ENCODE assay signal across 8 cellular contexts in genomic region chr6:2749972-2750600, GRCh38. TPM values are rescaled to one million over a fixed set of nuclear protein-coding genes. Genes with fewer than 3 reads are reported as not detected.
A peak's percentile ranks its signal among the peaks of the same experiment; 100 is the strongest.
DNase-seq lines count a peak whose midpoint lies in the region; ATAC-seq and TF ChIP-seq lines count a peak whose summit lies in the region.

No MANE protein-coding gene starts in this region.

- H3K9me3 Mint-ChIP-seq in activated naive CD8-positive, alpha-beta T cell treated with anti-CD3 and anti-CD28 coated beads, Interleukin-2, amount 10 ng/mL, durations not matched to agents 7 days and 5 days: peaks cover 1% of the 10 kb centered on the region

- no peak for TF ChIP-seq POLR2A in sigmoid colon (IDR thresholded peaks at IDR 0.05)

- POLR2A ChIA-PET in activated naive CD8-positive, alpha-beta T cell treated with anti-CD3 and anti-CD28 coated beads, Interleukin-2, amount 10 ng/mL, durations not matched to agents 7 days and 5 days (lab: Charles Lee): no interaction called here

- no peak overlapping the region for H3K27ac Mint-ChIP-seq in activated naive CD8-positive, alpha-beta T cell treated with anti-CD3 and anti-CD28 coated beads, Interleukin-2, amount 10 ng/mL, durations not matched to agents 7 days and 5 days

- no peaks in the 10 kb centered on the region for H3K36me3 Mint-ChIP-seq in activated naive CD8-positive, alpha-beta T cell treated with anti-CD3 and anti-CD28 coated beads, Interleukin-2, amount 10 ng/mL, durations not matched to agents 7 days and 5 days

- no peaks in the 10 kb centered on the region for H3K27me3 ChIP-seq in heart right ventricle
- H3K27me3 ChIP-seq in sigmoid colon: no peaks in the 10 kb centered on the region

- no peak overlapping the region for H3K4me3 ChIP-seq in Jurkat, Clone E6-1 (ENCODE audit: low read length)
- H3K4me3 ChIP-seq in heart right ventricle (peak overlapping the region in 6 of 10 donors; percentile 16 to 42 (median 28)), sigmoid colon (no peak overlapping the region)

- peak; percentile 20 for DNase-seq in COLO668 (lab: John Stamatoyannopoulos, UW; ENCODE audit: unreplicated experiment)
- peak; percentile 77 for DNase-seq in Jurkat, Clone E6-1 (ENCODE audit: low read depth, low spot score)
- DNase-seq in activated naive CD8-positive, alpha-beta T cell treated with anti-CD3 and anti-CD28 coated beads, Interleukin-2, amount 10 ng/mL, durations not matched to agents 7 days and 5 days: peak; percentile 64
- DNase-seq in heart right ventricle: peak; percentile 46 to 60
- DNase-seq in sigmoid colon: no peak

- peak overlapping the region; percentile 2 for H3K4me3 Mint-ChIP-seq in activated naive CD8-positive, alpha-beta T cell treated with anti-CD3 and anti-CD28 coated beads, Interleukin-2, amount 10 ng/mL, durations not matched to agents 7 days and 5 days

- H3K4me1 Mint-ChIP-seq in activated naive CD8-positive, alpha-beta T cell treated with anti-CD3 and anti-CD28 coated beads, Interleukin-2, amount 10 ng/mL, durations not matched to agents 7 days and 5 days: peaks cover 8% of the 10 kb centered on the region

- H3K27ac ChIP-seq in heart right ventricle (no peak overlapping the region), sigmoid colon (no peak overlapping the region)

- H3K9me3 ChIP-seq in heart right ventricle (no peaks in the 10 kb centered on the region), sigmoid colon (no peaks in the 10 kb centered on the region)

- WGBS in heart right ventricle, 2 donors: 6 to 10% methylated on average over 11 of the region's 11 CpGs
- WGBS in sigmoid colon, 2 donors: 3 to 10% methylated on average over 11 of the region's 11 CpGs

- H3K27me3 Mint-ChIP-seq in activated naive CD8-positive, alpha-beta T cell treated with anti-CD3 and anti-CD28 coated beads, Interleukin-2, amount 10 ng/mL, durations not matched to agents 7 days and 5 days: peaks cover 40% of the 10 kb centered on the region

- intact Hi-C loops in heart right ventricle (cut with DNase I): loop anchor here in 4 of 10 donors (5.0 to 10.0 kb wide), 3 partner anchors 115 to 1153 kb away; no protein-coding TSS in a partner anchor
- intact Hi-C loops in sigmoid colon (cut with DNase I): loop anchor here (1.0 to 10.0 kb wide), 2 partner anchors 115 to 1154 kb away; no protein-coding TSS in a partner anchor

- peak; percentile 82 to 93 (median 90) for TF ChIP-seq CTCF in heart right ventricle (IDR thresholded peaks at IDR 0.05)
- TF ChIP-seq CTCF in sigmoid colon (IDR thresholded peaks at IDR 0.05): peak; percentile 63 to 80 (median 65)

- no peak for TF ChIP-seq EP300 in sigmoid colon (IDR thresholded peaks at IDR 0.05)

- ATAC-seq in SK-N-SH treated with all-trans-retinoic acid at 6 μM for 48 hours (peak; percentile 82), heart right ventricle (peak in 4 of 8 donors; percentile 33 to 58 (median 44)), HG03097 (IDR thresholded peaks at IDR 0.05; ENCODE audit: low FRiP score, unreplicated experiment) (no peak), GM18867 (IDR thresholded peaks at IDR 0.05; ENCODE audit: unreplicated experiment) (no peak)
- ATAC-seq in activated naive CD8-positive, alpha-beta T cell treated with anti-CD3 and anti-CD28 coated beads, Interleukin-2, amount 10 ng/mL, durations not matched to agents 7 days and 5 days (ENCODE audit: low read depth): peak; percentile 52

- H3K4me1 ChIP-seq in heart right ventricle (peaks cover 0 to 24% (median 14%) of the 10 kb centered on the region in 9 donors), sigmoid colon (peaks cover 0 to 4% (median 0%) of the 10 kb centered on the region in 4 donors)

- H3K36me3 ChIP-seq in heart right ventricle: no peaks in the 10 kb centered on the region
- H3K36me3 ChIP-seq in sigmoid colon: no peaks in the 10 kb centered on the region

TF ChIP-seq in SK-N-SH treated with all-trans-retinoic acid at 6 μM for 48 hours, 23 proteins besides CTCF, POLR2A, EP300 and RAD21:
- TF ChIP-seq SNAI2 (CRISPR knock-in tag; IDR thresholded peaks at IDR 0.05) (no peak), CSRNP3 (CRISPR knock-in tag; IDR thresholded peaks at IDR 0.05) (no peak), RARB (CRISPR knock-in tag; IDR thresholded peaks at IDR 0.05) (no peak), BACH2 (CRISPR knock-in tag; IDR thresholded peaks at IDR 0.05; ENCODE audit: borderline replicate concordance) (no peak), ZNF70 (CRISPR knock-in tag; IDR thresholded peaks at IDR 0.05) (no peak)
- TF ChIP-seq, protein P1, sequence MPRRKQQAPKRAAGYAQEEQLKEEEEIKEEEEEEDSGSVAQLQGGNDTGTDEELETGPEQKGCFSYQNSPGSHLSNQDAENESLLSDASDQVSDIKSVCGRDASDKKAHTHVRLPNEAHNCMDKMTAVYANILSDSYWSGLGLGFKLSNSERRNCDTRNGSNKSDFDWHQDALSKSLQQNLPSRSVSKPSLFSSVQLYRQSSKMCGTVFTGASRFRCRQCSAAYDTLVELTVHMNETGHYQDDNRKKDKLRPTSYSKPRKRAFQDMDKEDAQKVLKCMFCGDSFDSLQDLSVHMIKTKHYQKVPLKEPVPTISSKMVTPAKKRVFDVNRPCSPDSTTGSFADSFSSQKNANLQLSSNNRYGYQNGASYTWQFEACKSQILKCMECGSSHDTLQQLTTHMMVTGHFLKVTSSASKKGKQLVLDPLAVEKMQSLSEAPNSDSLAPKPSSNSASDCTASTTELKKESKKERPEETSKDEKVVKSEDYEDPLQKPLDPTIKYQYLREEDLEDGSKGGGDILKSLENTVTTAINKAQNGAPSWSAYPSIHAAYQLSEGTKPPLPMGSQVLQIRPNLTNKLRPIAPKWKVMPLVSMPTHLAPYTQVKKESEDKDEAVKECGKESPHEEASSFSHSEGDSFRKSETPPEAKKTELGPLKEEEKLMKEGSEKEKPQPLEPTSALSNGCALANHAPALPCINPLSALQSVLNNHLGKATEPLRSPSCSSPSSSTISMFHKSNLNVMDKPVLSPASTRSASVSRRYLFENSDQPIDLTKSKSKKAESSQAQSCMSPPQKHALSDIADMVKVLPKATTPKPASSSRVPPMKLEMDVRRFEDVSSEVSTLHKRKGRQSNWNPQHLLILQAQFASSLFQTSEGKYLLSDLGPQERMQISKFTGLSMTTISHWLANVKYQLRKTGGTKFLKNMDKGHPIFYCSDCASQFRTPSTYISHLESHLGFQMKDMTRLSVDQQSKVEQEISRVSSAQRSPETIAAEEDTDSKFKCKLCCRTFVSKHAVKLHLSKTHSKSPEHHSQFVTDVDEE (CRISPR knock-in tag; IDR thresholded peaks at IDR 0.05): no peak

RNA-seq across cellular contexts. Expression of gene MYLK4, which starts 0.6 kb away (rescaled TPM):
- polyA plus RNA-seq in Jurkat, Clone E6-1 (2012; ENCODE audit: insufficient read depth, insufficient read length): not detected
- under 1 TPM; 0.33 to 0.62 TPM for total RNA-seq in activated naive CD8-positive, alpha-beta T cell treated with anti-CD3 and anti-CD28 coated beads, Interleukin-2, amount 10 ng/mL, durations not matched to agents 7 days and 5 days
- total RNA-seq in heart right ventricle (1 to 10 TPM in 4 of 10 donors, under 1 TPM in 6; 0.42 to 2.5 (median 0.98) TPM), sigmoid colon (1 to 10 TPM in 1 of 4 donors, under 1 TPM in 3; 0.28 to 1.1 (median 0.34) TPM)
- polyA plus RNA-seq in heart right ventricle (under 1 TPM; 0.13 to 0.88 TPM), sigmoid colon (under 1 TPM in 2 of 3 donors, not detected in 1; under 0.01 to 0.31 TPM)

RNA-seq across cellular contexts. Expression of gene WRNIP1, which starts 15.1 kb away (rescaled TPM):
- 65.2 TPM for polyA plus RNA-seq in Jurkat, Clone E6-1 (2012; ENCODE audit: insufficient read depth, insufficient read length)
- 10 to 100 TPM; 45.4 to 46.7 TPM for total RNA-seq in activated naive CD8-positive, alpha-beta T cell treated with anti-CD3 and anti-CD28 coated beads, Interleukin-2, amount 10 ng/mL, durations not matched to agents 7 days and 5 days
- 10 to 100 TPM; 29.7 to 41.7 (median 35.4) TPM for total RNA-seq in heart right ventricle
- polyA plus RNA-seq in heart right ventricle: 10 to 100 TPM; 35.8 to 44.9 TPM
- total RNA-seq in sigmoid colon: 10 to 100 TPM; 41.0 to 56.6 (median 47.9) TPM
- polyA plus RNA-seq in sigmoid colon: 10 to 100 TPM; 42.0 to 49.5 (median 47.3) TPM

Comparison
In these comparisons a context has a peak if more than half of its experiments do, and no peak if none do; other contexts are left out.
1. H3K4me3 ChIP-seq: peak in heart right ventricle (6 of 10); none in Jurkat, Clone E6-1 (single experiment) and sigmoid colon (0 of 4).
2. ATAC-seq: peak in SK-N-SH treated with all-trans-retinoic acid at 6 μM for 48 hours (single experiment) and activated naive CD8-positive, alpha-beta T cell treated with anti-CD3 and anti-CD28 coated beads, Interleukin-2, amount 10 ng/mL, durations not matched to agents 7 days and 5 days (single experiment); none in HG03097 (single experiment) and GM18867 (single experiment).